Comparison of ENCODE assay signal across 20 cellular contexts in the genomic region with DNA sequence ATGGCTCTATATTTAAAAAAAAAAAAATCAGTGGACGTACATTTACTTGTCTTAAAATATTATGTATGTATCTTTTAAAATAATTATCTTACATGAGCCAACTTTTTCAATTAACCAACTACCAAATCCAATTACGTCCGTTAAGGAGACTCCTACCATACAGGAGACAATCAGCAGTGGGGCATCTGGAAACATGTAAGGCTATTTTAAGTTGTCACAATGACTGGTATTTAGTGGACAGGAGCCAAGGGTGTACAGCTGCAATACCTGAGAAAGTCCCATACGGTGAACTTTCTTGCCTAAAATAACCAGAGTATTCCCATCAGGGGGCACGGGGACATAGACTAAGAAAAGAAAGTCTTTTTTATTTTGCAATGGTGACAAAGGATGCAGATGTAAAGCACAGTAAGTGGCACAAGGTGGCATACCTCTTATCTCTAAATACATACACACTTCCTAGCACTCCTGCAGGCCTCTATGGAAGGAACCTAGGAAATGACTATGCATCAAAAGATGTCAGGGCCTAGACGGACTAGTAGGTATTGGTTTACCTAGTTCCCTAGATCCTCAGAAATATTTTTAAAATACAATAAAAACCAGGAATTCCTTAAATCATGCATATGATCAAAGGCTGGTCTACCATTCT.
"Had no signal": no experiment of that assay in that cellular context is flagged by ENCODE, and none has a peak within 500 bp of the region (broad histone marks: within the 10 kb centered on the region; RNA-seq: fewer than 3 reads in every experiment).

No MANE protein-coding gene starts in this region.

- H3K27me3 ChIP-seq: foreskin keratinocyte, left lung, sigmoid colon, suprapubic skin, thyroid gland had no signal

- H3K4me1 ChIP-seq: foreskin keratinocyte, left lung, parathyroid adenoma, suprapubic skin, thyroid gland had no signal

- ATAC-seq: foreskin keratinocyte; left lung; natural killer cell treated with Interleukin-12 subunit alpha and Interleukin-12 subunit beta and Interleukin-15 and Interleukin-18, amount 100 ng/mL, for 72 hours; stimulated activated naive CD8-positive, alpha-beta T cell treated with anti-CD3 and anti-CD28 coated beads, Interleukin-15, Interleukin-2, amounts not matched to agents 100 U/mL and 50 U/mL, for 24 hours had no signal

- H3K4me3 ChIP-seq: left lung, lung, prostate gland, sigmoid colon, suprapubic skin, thyroid gland had no signal

- DNase-seq: cerebellar nuclear complex; erythroblast; foreskin keratinocyte; islet precursor cell; left lung; mesenchymal stem cell; midbrain; occipital lobe; retina; sigmoid colon; small intestine; stimulated activated CD4-positive, alpha-beta T cell treated with anti-CD3 and anti-CD28 coated beads, Interleukin-12 subunit alpha, Interleukin-12 subunit beta, amount 100 ng/mL, for 4 hours; stimulated activated CD8-positive, alpha-beta memory T cell treated with anti-CD3 and anti-CD28 coated beads, Interleukin-4, amount 100 ng/mL, for 48 hours; stimulated activated naive CD8-positive, alpha-beta T cell treated with anti-CD3 and anti-CD28 coated beads, Interleukin-15, Interleukin-2, amounts not matched to agents 100 U/mL and 50 U/mL, for 24 hours; thyroid gland had no signal

- H3K9me3 ChIP-seq: left lung, prostate gland, sigmoid colon, suprapubic skin, thyroid gland had no signal

- H3K36me3 ChIP-seq: prostate gland had no signal

- H3K79me2 ChIP-seq: parathyroid adenoma had no signal

- H3K27ac ChIP-seq: foreskin keratinocyte, left lung, parathyroid adenoma, prostate gland, sigmoid colon, suprapubic skin, thyroid gland had no signal

- H2AFZ ChIP-seq: parathyroid adenoma had no signal
